12 cellular contexts compared by ENCODE assay signal in genomic region chr15:74129411-74130088, GRCh38. TPM values are rescaled to one million over a fixed set of nuclear protein-coding genes. Genes with fewer than 3 reads are reported as not detected.
A peak's percentile ranks its signal among the peaks of the same experiment; 100 is the strongest.
DNase-seq lines count a peak whose midpoint lies in the region; ATAC-seq and TF ChIP-seq lines count a peak whose summit lies in the region.
"Had no signal": no experiment of that assay in that cellular context is flagged by ENCODE, and none has a peak within 500 bp of the region (broad histone marks: within the 10 kb centered on the region; RNA-seq: fewer than 3 reads in every experiment).

No MANE protein-coding gene starts in this region.

- DNase-seq in A673 (ENCODE audit: low spot score): no peak
- DNase-seq in DMS79 treated with DMSO at 0.1 percent for 48 hours (lab: John Stamatoyannopoulos, UW): peak; percentile 36
- peak; percentile 46 for DNase-seq in astrocyte of the hippocampus (ENCODE audit: low read depth, low spot score)
- DNase-seq in mesendoderm: peak; percentile 64
- DNase-seq in OCI-M1 (lab: John Stamatoyannopoulos, UW): no peak
- DNase-seq in stimulated activated CD4-positive, alpha-beta T cell treated with anti-CD3 and anti-CD28 coated beads, Interleukin-2, amount 100 ng/mL, for 48 hours: no peak
- no peak for DNase-seq in HT-29 (ENCODE audit: low spot score)
- DNase-seq: NCI-H2029 treated with DMSO at 0.1 percent for 48 hours had no signal

- H3K4me2 ChIP-seq in mesendoderm (ENCODE audit: low read length): peak overlapping the region; percentile 15

- no peak overlapping the region for H2BK120ac ChIP-seq in mesendoderm (ENCODE audit: low read depth, low read length)

- no peak overlapping the region for H2AK5ac ChIP-seq in mesendoderm (ENCODE audit: low read length)

- no peak overlapping the region for H3K18ac ChIP-seq in mesendoderm (ENCODE audit: low read length)

- H3K36me3 ChIP-seq in A673 (ENCODE audit: insufficient read depth, low read length, poor library complexity, severe bottlenecking): no peaks in the 10 kb centered on the region
- no peaks in the 10 kb centered on the region for H3K36me3 ChIP-seq in mesendoderm (ENCODE audit: control insufficient read depth, insufficient read depth, low read length)

- no peak for TF ChIP-seq CTCF in A673 (conservative IDR thresholded peaks at IDR 0.05; ENCODE audit: low read depth, low read length)

- no CpG with 5 or more reads among the region's 46 CpGs for WGBS in mesendoderm (ENCODE audit: extremely low coverage, insufficient coverage, low lambda C conversion rate)

- H3K23ac ChIP-seq in mesendoderm (ENCODE audit: low read length): no peak overlapping the region

- H3K4me3 ChIP-seq in A673 (ENCODE audit: low read depth, low read length, poor library complexity, severe bottlenecking): peak overlapping the region; percentile 40
- H3K4me3 ChIP-seq in mesendoderm (ENCODE audit: low read length): no peak overlapping the region

- no peaks in the 10 kb centered on the region for H3K9me3 ChIP-seq in A673 (ENCODE audit: low read depth, low read length, poor library complexity, severe bottlenecking)

- CTCF ChIA-PET in A673 (lab: Charles Lee): interaction anchor here (0.6 to 1.7 kb wide), 7 partner anchors 8 to 193 kb away, joined by 3 to 7 read pairs (median 4); no protein-coding TSS in a partner anchor

- no peaks in the 10 kb centered on the region for H3K79me1 ChIP-seq in mesendoderm (ENCODE audit: low read length)

- ATAC-seq in HG02938 (IDR thresholded peaks at IDR 0.05; ENCODE audit: unreplicated experiment): no peak

- H3K4me1 ChIP-seq in A673 (ENCODE audit: insufficient read depth, low read length, poor library complexity, severe bottlenecking) (peaks cover 22% of the 10 kb centered on the region), mesendoderm (ENCODE audit: control insufficient read depth, low read depth, low read length) (peaks cover 9% of the 10 kb centered on the region)

- no peak overlapping the region for H3K27ac ChIP-seq in A673 (ENCODE audit: low read depth, low read length, poor library complexity, severe bottlenecking)
- H3K27ac ChIP-seq in mesendoderm (ENCODE audit: low read depth, low read length): no peak overlapping the region

- intact Hi-C loops in A673 (cut with micrococcal nuclease; ENCODE audit: unreplicated experiment): loop anchor here (2.0 to 5.0 kb wide), 2 partner anchors 157 to 187 kb away; no protein-coding TSS in a partner anchor

- peak overlapping the region; percentile 12 for H3K56ac ChIP-seq in mesendoderm (ENCODE audit: low read length)

- H4K8ac ChIP-seq in mesendoderm (ENCODE audit: low read depth, low read length): no peak overlapping the region

- no peak overlapping the region for H3K4ac ChIP-seq in mesendoderm (ENCODE audit: low read depth, low read length)

- H3K9ac ChIP-seq in mesendoderm (ENCODE audit: low read length): peak overlapping the region; percentile 10

- no peak overlapping the region for H2BK15ac ChIP-seq in mesendoderm (replicated peaks; ENCODE audit: low read depth)

- no peaks in the 10 kb centered on the region for H3K79me2 ChIP-seq in mesendoderm (ENCODE audit: control insufficient read depth, insufficient read depth, low read length)

- no peak overlapping the region for H2BK5ac ChIP-seq in mesendoderm (ENCODE audit: low read length)

- POLR2A ChIA-PET in A673 (lab: Charles Lee; ENCODE audit: low non-redundant PET): interaction anchor here (0.6 kb wide), 1 partner anchor 175 kb away, joined by 3 read pairs; no protein-coding TSS in a partner anchor

- no TSS peak for BruUV-seq in A673 (replicated peaks; lab: Mats Ljungman, UMichigan)

- H3K27me3 ChIP-seq in A673 (replicated peaks; ENCODE audit: insufficient read depth, low read depth, low read length, poor library complexity) (peaks cover 55% of the 10 kb centered on the region), mesendoderm (ENCODE audit: insufficient read depth, low read length, poor library complexity) (peaks cover 54% of the 10 kb centered on the region)

- no peak overlapping the region for H4K5ac ChIP-seq in mesendoderm (ENCODE audit: low read length)

RNA-seq across cellular contexts. Expression of gene ISLR2, which starts 0.8 kb away (rescaled TPM):
- total RNA-seq in A673 (2021): 0.48 and 0.64 TPM in 2 replicates
- 0.28 TPM for polyA plus RNA-seq in mesendoderm (2013, experiment 1 of 2)
- 0.21 TPM for polyA plus RNA-seq in mesendoderm (2013, experiment 2 of 2)
- not detected in 2 replicates for total RNA-seq in HT-29 (2014; rRNA removed; shearing (Covaris generic))
- total RNA-seq: G401, renal cortical epithelial cell had no signal

RNA-seq across cellular contexts. Expression of gene ISLR, which starts 44.0 kb away (rescaled TPM):
- total RNA-seq in A673 (2021): 0.41 and 0.74 TPM in 2 replicates
- polyA plus RNA-seq in mesendoderm (2013, experiment 1 of 2): 1.2 TPM
- 0.84 TPM for polyA plus RNA-seq in mesendoderm (2013, experiment 2 of 2)
- not detected in 2 replicates for total RNA-seq in HT-29 (2014; rRNA removed; shearing (Covaris generic))

RNA-seq across cellular contexts. Expression of gene GOLGA6A, which starts 47.2 kb away (rescaled TPM):
- not detected in 2 replicates for total RNA-seq in A673 (2021)
- 0.20 TPM for polyA plus RNA-seq in mesendoderm (2013, experiment 1 of 2)
- polyA plus RNA-seq in mesendoderm (2013, experiment 2 of 2): 0.45 TPM
- not detected in 2 replicates for total RNA-seq in HT-29 (2014; rRNA removed; shearing (Covaris generic))
- total RNA-seq: G401, glomerular endothelial cell had no signal

Comparison
In these comparisons a context has a peak if more than half of its experiments do, and no peak if none do; other contexts are left out.
1. DNase-seq: peak in DMS79 treated with DMSO at 0.1 percent for 48 hours (single experiment), astrocyte of the hippocampus (single experiment) and mesendoderm (single experiment); none in A673 (single experiment), OCI-M1 (single experiment), stimulated activated CD4-positive, alpha-beta T cell treated with anti-CD3 and anti-CD28 coated beads, Interleukin-2, amount 100 ng/mL, for 48 hours (0 of 2) and HT-29 (single experiment).